In genomic region chr21:31111093-31111492, GRCh38 we compare ENCODE assay signal across 2 cellular contexts.
TF ChIP-seq lines count a peak whose summit lies in the region.

No MANE protein-coding gene starts in this region.

TF ChIP-seq in IMR-90, 13 proteins besides CTCF, POLR2A, EP300 and RAD21:
- TF ChIP-seq USF2 (IDR thresholded peaks at IDR 0.05; ENCODE audit: low read depth, low read length) (no peak), RFX5 (IDR thresholded peaks at IDR 0.05; ENCODE audit: low read depth, low read length) (no peak), CEBPB (IDR thresholded peaks at IDR 0.05; ENCODE audit: low read depth, low read length) (no peak), BHLHE40 (IDR thresholded peaks at IDR 0.05; ENCODE audit: low read depth, low read length) (no peak), SMC3 (IDR thresholded peaks at IDR 0.05; ENCODE audit: low read depth, low read length) (no peak), FOS (IDR thresholded peaks at IDR 0.05; ENCODE audit: low read depth, low read length) (no peak), ELK1 (IDR thresholded peaks at IDR 0.05; ENCODE audit: borderline replicate concordance, low read depth, low read length) (no peak), MAFK (IDR thresholded peaks at IDR 0.05; ENCODE audit: low read depth, low read length) (no peak), RCOR1 (IDR thresholded peaks at IDR 0.05; ENCODE audit: insufficient replicate concordance, low read length) (no peak), NFE2L2 (IDR thresholded peaks at IDR 0.05; ENCODE audit: low read depth, low read length) (no peak), MAZ (IDR thresholded peaks at IDR 0.05; ENCODE audit: borderline replicate concordance, low read depth, low read length) (no peak), MXI1 (IDR thresholded peaks at IDR 0.05; ENCODE audit: borderline replicate concordance, low read depth, low read length) (no peak), CHD1 (IDR thresholded peaks at IDR 0.05; ENCODE audit: low read depth, low read length) (no peak)

TF ChIP-seq in H1, 55 proteins besides CTCF, POLR2A, EP300 and RAD21:
- TF ChIP-seq SIRT6 (IDR thresholded peaks at IDR 0.05; ENCODE audit: low read length), result no peak
- TF ChIP-seq CBX8 (IDR thresholded peaks at IDR 0.05; ENCODE audit: borderline replicate concordance, low read depth, low read length), result no peak
- TF ChIP-seq ATF3 (IDR thresholded peaks at IDR 0.05; ENCODE audit: insufficient read depth, low read depth, low read length), result no peak
- TF ChIP-seq TBP (IDR thresholded peaks at IDR 0.05; ENCODE audit: low read depth, low read length), result no peak
- no peak for TF ChIP-seq TCF12 (IDR thresholded peaks at IDR 0.05; ENCODE audit: low read depth, low read length)
- no peak for TF ChIP-seq HDAC6 (IDR thresholded peaks at IDR 0.05; ENCODE audit: low read depth, low read length)
- no peak for TF ChIP-seq JUN (IDR thresholded peaks at IDR 0.05; ENCODE audit: low read depth, low read length)
- TF ChIP-seq POLR2AphosphoS5 (IDR thresholded peaks at IDR 0.05; ENCODE audit: low read depth, low read length), result no peak
- no peak for TF ChIP-seq MAFK (IDR thresholded peaks at IDR 0.05; ENCODE audit: low read depth, low read length)
- no peak for TF ChIP-seq GTF2F1 (IDR thresholded peaks at IDR 0.05; ENCODE audit: borderline replicate concordance, low read depth, low read length)
- no peak for TF ChIP-seq KDM1A (IDR thresholded peaks at IDR 0.05; ENCODE audit: borderline replicate concordance, low read length)
- TF ChIP-seq HDAC2 (IDR thresholded peaks at IDR 0.05; ENCODE audit: borderline replicate concordance in 1 of 2, low read depth in 2 of 2, low read length in 2 of 2), result no peak
- TF ChIP-seq EZH2 (IDR thresholded peaks at IDR 0.05; ENCODE audit: low read depth, low read length, severe bottlenecking), result no peak
- TF ChIP-seq NANOG (IDR thresholded peaks at IDR 0.05; ENCODE audit: insufficient read depth, low read depth, low read length, poor library complexity, severe bottlenecking), result no peak
- TF ChIP-seq BRCA1 (IDR thresholded peaks at IDR 0.05; ENCODE audit: low read depth, low read length), result no peak
- TF ChIP-seq SP4 (IDR thresholded peaks at IDR 0.05; ENCODE audit: low read length), result no peak
- TF ChIP-seq KDM4A (IDR thresholded peaks at IDR 0.05; ENCODE audit: low read depth, low read length, severe bottlenecking), result no peak
- TF ChIP-seq RXRA (IDR thresholded peaks at IDR 0.05; ENCODE audit: insufficient read depth, low read depth, low read length), result no peak
- TF ChIP-seq RBBP5 (IDR thresholded peaks at IDR 0.05; ENCODE audit: borderline replicate concordance, low read depth, low read length), result no peak
- TF ChIP-seq SP2 (IDR thresholded peaks at IDR 0.05; ENCODE audit: low read length), result no peak
